Comparison of ENCODE assay signal across 23 cellular contexts in genomic region chr2:119837759-119838158, GRCh38.
DNase-seq lines count a peak whose midpoint lies in the region; ATAC-seq and TF ChIP-seq lines count a peak whose summit lies in the region.
"Had no signal": no experiment of that assay in that cellular context is flagged by ENCODE, and none has a peak within 500 bp of the region (broad histone marks: within the 10 kb centered on the region; RNA-seq: fewer than 3 reads in every experiment).

No MANE protein-coding gene starts in this region.

- H3F3A ChIP-seq in neural progenitor cell (ENCODE audit: low read depth) = peaks cover 4% of the 10 kb centered on the region

- peaks cover 53% of the 10 kb centered on the region for H3K79me2 ChIP-seq in neural progenitor cell (ENCODE audit: low read depth)

- DNase-seq in G401 (ENCODE audit: low spot score) (peak; percentile 80), neural progenitor cell (ENCODE audit: low spot score) (no peak), OCI-M1 (lab: John Stamatoyannopoulos, UW) (no peak)
- DNase-seq in effector CD8-positive, alpha-beta T cell (lab: John Stamatoyannopoulos, UW) = no peak
- DNase-seq: brain microvascular endothelial cell; cortex of kidney; EL; GOT3; heart left ventricle; IMR-90; NCI-H1436; NCI-H2107; NCI-H526; retina; stimulated activated CD4-positive, alpha-beta T cell treated with anti-CD3 and anti-CD28 coated beads, Interleukin-2, amount 100 ng/mL, for 48 hours; trophoblast cell had no signal

- peak overlapping the region; percentile 29 for H3K27ac Mint-ChIP-seq in neural progenitor cell
- H3K27ac Mint-ChIP-seq: activated CD4-positive, alpha-beta memory T cell treated with anti-CD3 and anti-CD28 coated beads for 36 hours; stimulated activated naive CD8-positive, alpha-beta T cell treated with anti-CD3 and anti-CD28 coated beads, Interleukin-15, Interleukin-2, amounts not matched to agents 100 ng/mL and 50 ng/mL, for 24 hours had no signal

- ATAC-seq in esophagus mucosa (peak; percentile 51), GM21619 (IDR thresholded peaks at IDR 0.05; ENCODE audit: unreplicated experiment) (no peak), HG03108 (IDR thresholded peaks at IDR 0.05; ENCODE audit: unreplicated experiment) (no peak)

- TF ChIP-seq CTCF in VCaP (conservative IDR thresholded peaks at IDR 0.05) = no peak
- no peak for TF ChIP-seq CTCF in neural progenitor cell (IDR thresholded peaks at IDR 0.05)

- H3K27ac ChIP-seq in VCaP (peak overlapping the region; percentile 75), neural progenitor cell (no peak overlapping the region)
- H3K27ac ChIP-seq: brain microvascular endothelial cell, heart left ventricle had no signal

- no peak overlapping the region for H3K9ac ChIP-seq in neural progenitor cell

- no peak overlapping the region for H3K4me3 Mint-ChIP-seq in neural progenitor cell
- H3K4me3 Mint-ChIP-seq: activated CD4-positive, alpha-beta memory T cell treated with anti-CD3 and anti-CD28 coated beads for 36 hours; stimulated activated naive CD8-positive, alpha-beta T cell treated with anti-CD3 and anti-CD28 coated beads, Interleukin-15, Interleukin-2, amounts not matched to agents 100 ng/mL and 50 ng/mL, for 24 hours; T-helper 2 cell treated with Interferon-gamma antibody and Interleukin-4, amounts not matched to agents 5 μg/mL and 100 μg/mL, for 36 hours had no signal

- H4K20me1 ChIP-seq in neural progenitor cell (ENCODE audit: low read depth) = no peaks in the 10 kb centered on the region

- no peak overlapping the region for H3K4me2 ChIP-seq in neural progenitor cell

- in situ Hi-C loops in G401 (cut with HindIII; ENCODE audit: low sequenced_read_pairs) = no loop called here

- peaks cover 4% of the 10 kb centered on the region for H3K9me3 ChIP-seq in neural progenitor cell (ENCODE audit: low read depth)
- H3K9me3 ChIP-seq: heart left ventricle had no signal

- peaks cover 20% of the 10 kb centered on the region for H3K36me3 Mint-ChIP-seq in neural progenitor cell
- H3K36me3 Mint-ChIP-seq: activated CD4-positive, alpha-beta memory T cell treated with anti-CD3 and anti-CD28 coated beads for 36 hours had no signal

- H3K4me1 Mint-ChIP-seq in neural progenitor cell = no peaks in the 10 kb centered on the region

- no peaks in the 10 kb centered on the region for H3K27me3 ChIP-seq in neural progenitor cell
- H3K27me3 ChIP-seq: brain microvascular endothelial cell, heart left ventricle had no signal

- H3K9me3 Mint-ChIP-seq in neural progenitor cell = peaks cover 16% of the 10 kb centered on the region
- H3K9me3 Mint-ChIP-seq: activated CD4-positive, alpha-beta memory T cell treated with anti-CD3 and anti-CD28 coated beads for 36 hours; stimulated activated naive CD8-positive, alpha-beta T cell treated with anti-CD3 and anti-CD28 coated beads, Interleukin-15, Interleukin-2, amounts not matched to agents 100 ng/mL and 50 ng/mL, for 24 hours had no signal

- no peaks in the 10 kb centered on the region for H3K27me3 Mint-ChIP-seq in neural progenitor cell (ENCODE audit: insufficient read depth, low read depth)
- H3K27me3 Mint-ChIP-seq: activated CD4-positive, alpha-beta memory T cell treated with anti-CD3 and anti-CD28 coated beads for 36 hours; stimulated activated naive CD8-positive, alpha-beta T cell treated with anti-CD3 and anti-CD28 coated beads, Interleukin-15, Interleukin-2, amounts not matched to agents 100 ng/mL and 50 ng/mL, for 24 hours had no signal

- no peak overlapping the region for H3K4me3 ChIP-seq in neural progenitor cell
- H3K4me3 ChIP-seq: heart left ventricle had no signal

- H3K36me3 ChIP-seq in neural progenitor cell = no peaks in the 10 kb centered on the region
- H3K36me3 ChIP-seq: brain microvascular endothelial cell, heart left ventricle had no signal

- peaks cover 9% of the 10 kb centered on the region for H3K4me1 ChIP-seq in neural progenitor cell

- no peak overlapping the region for H2AFZ ChIP-seq in neural progenitor cell (replicated peaks)
